19 cellular contexts compared by ENCODE assay signal in genomic region chr14:35247777-35248475, GRCh38.
DNase-seq lines count a peak whose midpoint lies in the region; ATAC-seq and TF ChIP-seq lines count a peak whose summit lies in the region.
"Had no signal": no experiment of that assay in that cellular context is flagged by ENCODE, and none has a peak within 500 bp of the region (broad histone marks: within the 10 kb centered on the region; RNA-seq: fewer than 3 reads in every experiment).

No MANE protein-coding gene starts in this region.

- H3F3A ChIP-seq in MM.1S (ENCODE audit: insufficient read depth, low read length): 0 out of 2 replicates have a peak, but pooled peaks cover 9% of the 10 kb centered on the region

- no peaks in the 10 kb centered on the region for H3K27me3 ChIP-seq in MM.1S (replicated peaks; ENCODE audit: insufficient read depth, low read length)
- H3K27me3 ChIP-seq: upper lobe of left lung had no signal

- no peak overlapping the region for H3K4me2 ChIP-seq in MM.1S (ENCODE audit: low read depth, low read length)
- H3K4me2 ChIP-seq: GM23338, PC-9 had no signal

- H3K36me3 ChIP-seq in MM.1S (replicated peaks; ENCODE audit: insufficient read depth, low read length): no peaks in the 10 kb centered on the region
- H3K36me3 ChIP-seq: upper lobe of left lung had no signal

- 0 out of 2 replicates have a peak, but pooled peaks cover 6% of the 10 kb centered on the region for H3K4me1 ChIP-seq in MM.1S (ENCODE audit: low read length)

- H3K9me2 ChIP-seq in MM.1S (replicated peaks; ENCODE audit: insufficient read depth, low read length): no peaks in the 10 kb centered on the region

- no peak for TF ChIP-seq CTCF in MM.1S (IDR thresholded peaks at IDR 0.05; ENCODE audit: low read length)

- H3K27me3 Mint-ChIP-seq in activated T-cell treated with anti-CD3 and anti-CD28 coated beads, Interleukin-2, amount 50 U/mL, for 24 hours: no peaks in the 10 kb centered on the region
- H3K27me3 Mint-ChIP-seq: CD4-positive, CD25-positive, alpha-beta regulatory T cell had no signal

- peak overlapping the region; percentile 2 for H3K27ac Mint-ChIP-seq in activated T-cell treated with anti-CD3 and anti-CD28 coated beads, Interleukin-2, amount 50 U/mL, for 24 hours
- H3K27ac Mint-ChIP-seq in stimulated activated effector memory CD8-positive, alpha-beta T cell treated with anti-CD3 and anti-CD28 coated beads, Interleukin-12 subunit alpha, Interleukin-12 subunit beta, amount 100 ng/mL, for 72 hours: peak overlapping the region; percentile 13
- H3K27ac Mint-ChIP-seq: GM23338 had no signal

- no peaks in the 10 kb centered on the region for H4K20me1 ChIP-seq in MM.1S (ENCODE audit: insufficient read depth, low read length)

- no peak for DNase-seq in activated T-cell treated with anti-CD3 and anti-CD28 coated beads, Interleukin-2, amount 50 U/mL, for 24 hours
- DNase-seq in activated T-cell treated with anti-CD3 and anti-CD28 coated beads for 4 hours: no peak
- DNase-seq in MM.1S: no peak
- DNase-seq in iris pigment epithelial cell (ENCODE audit: low read depth): peak; percentile 30
- DNase-seq in stimulated activated effector memory CD8-positive, alpha-beta T cell treated with anti-CD3 and anti-CD28 coated beads, Interleukin-12 subunit alpha, Interleukin-12 subunit beta, amount 100 ng/mL, for 72 hours (ENCODE audit: low spot score in 2 of 2): no peak
- DNase-seq in activated gamma-delta T cell treated with Interleukin-2 at 50 U/mL for 16 hours: no peak
- DNase-seq in D341Med (ENCODE audit: low spot score): no peak
- DNase-seq in HEK293T (ENCODE audit: extremely low spot score): no peak
- DNase-seq: activated CD4-positive, alpha-beta T cell treated with anti-CD3 and anti-CD28 coated beads, Interleukin-2, amount 50 U/mL, for 48 hours; activated T-cell treated with anti-CD3 and anti-CD28 coated beads, Interleukin-2, amount 50 U/mL, for 72 hours; amygdala; CD4-positive, CD25-positive, alpha-beta regulatory T cell; cerebellar nuclear complex; NCI-H2081 treated with DMSO at 0.1 percent for 48 hours; NCI-H526 treated with DMSO at 0.1 percent for 48 hours; PC-9; stimulated activated naive CD8-positive, alpha-beta T cell treated with anti-CD3 and anti-CD28 coated beads, Interleukin-15, Interleukin-2, amounts not matched to agents 100 U/mL and 50 U/mL, for 24 hours; upper lobe of left lung had no signal

- 0 out of 2 replicates have a peak overlapping the region, but pooled peaks have one; percentile 10 for H3K27ac ChIP-seq in MM.1S (ENCODE audit: low read length)
- H3K27ac ChIP-seq: PC-9 had no signal

- no peaks in the 10 kb centered on the region for H3K79me2 ChIP-seq in MM.1S (ENCODE audit: low read length)

- no peaks in the 10 kb centered on the region for H3K9me3 ChIP-seq in MM.1S (replicated peaks; ENCODE audit: insufficient read depth, low read length)
- H3K9me3 ChIP-seq: upper lobe of left lung had no signal

- no peaks in the 10 kb centered on the region for H3K9me3 Mint-ChIP-seq in activated T-cell treated with anti-CD3 and anti-CD28 coated beads, Interleukin-2, amount 50 U/mL, for 24 hours
- H3K9me3 Mint-ChIP-seq in stimulated activated effector memory CD8-positive, alpha-beta T cell treated with anti-CD3 and anti-CD28 coated beads, Interleukin-12 subunit alpha, Interleukin-12 subunit beta, amount 100 ng/mL, for 72 hours: no peaks in the 10 kb centered on the region
- H3K9me3 Mint-ChIP-seq: activated T-cell treated with anti-CD3 and anti-CD28 coated beads, Interleukin-2, amount 50 U/mL, for 72 hours; CD4-positive, CD25-positive, alpha-beta regulatory T cell; GM23338 had no signal

- POLR2A ChIA-PET in HEK293T (lab: Yijun Ruan, JAX): no interaction called here

- no peak overlapping the region for H2AFZ ChIP-seq in MM.1S (ENCODE audit: low read length)
- H2AFZ ChIP-seq: GM23338, PC-9 had no signal

- no peak overlapping the region for H3K4me3 Mint-ChIP-seq in activated T-cell treated with anti-CD3 and anti-CD28 coated beads, Interleukin-2, amount 50 U/mL, for 24 hours
- no peak overlapping the region for H3K4me3 Mint-ChIP-seq in stimulated activated effector memory CD8-positive, alpha-beta T cell treated with anti-CD3 and anti-CD28 coated beads, Interleukin-12 subunit alpha, Interleukin-12 subunit beta, amount 100 ng/mL, for 72 hours
- H3K4me3 Mint-ChIP-seq: activated T-cell treated with anti-CD3 and anti-CD28 coated beads, Interleukin-2, amount 50 U/mL, for 72 hours; CD4-positive, CD25-positive, alpha-beta regulatory T cell; GM23338 had no signal

- H3K9ac ChIP-seq in MM.1S (ENCODE audit: low read length): no peak overlapping the region

- no peak overlapping the region for H3K4me3 ChIP-seq in MM.1S (ENCODE audit: low read length)
- H3K4me3 ChIP-seq: GM23338, PC-9, upper lobe of left lung had no signal

- CTCF ChIA-PET in HEK293T (lab: Yijun Ruan, JAX): no interaction called here

- peaks cover 19% of the 10 kb centered on the region for H3K4me1 Mint-ChIP-seq in activated T-cell treated with anti-CD3 and anti-CD28 coated beads, Interleukin-2, amount 50 U/mL, for 24 hours (ENCODE audit: low read depth)
- H3K4me1 Mint-ChIP-seq in stimulated activated effector memory CD8-positive, alpha-beta T cell treated with anti-CD3 and anti-CD28 coated beads, Interleukin-12 subunit alpha, Interleukin-12 subunit beta, amount 100 ng/mL, for 72 hours: peaks cover 23% of the 10 kb centered on the region

- peaks cover 14% of the 10 kb centered on the region for H3K36me3 Mint-ChIP-seq in activated T-cell treated with anti-CD3 and anti-CD28 coated beads, Interleukin-2, amount 50 U/mL, for 24 hours (ENCODE audit: low read depth)
- H3K36me3 Mint-ChIP-seq in stimulated activated effector memory CD8-positive, alpha-beta T cell treated with anti-CD3 and anti-CD28 coated beads, Interleukin-12 subunit alpha, Interleukin-12 subunit beta, amount 100 ng/mL, for 72 hours: no peaks in the 10 kb centered on the region

- no peak for ATAC-seq in stimulated activated effector memory CD8-positive, alpha-beta T cell treated with anti-CD3 and anti-CD28 coated beads, Interleukin-12 subunit alpha, Interleukin-12 subunit beta, amount 100 ng/mL, for 72 hours
- ATAC-seq: activated T-cell treated with anti-CD3 and anti-CD28 coated beads, Interleukin-2, amount 50 U/mL, for 72 hours; GM23338; stimulated activated naive CD8-positive, alpha-beta T cell treated with anti-CD3 and anti-CD28 coated beads, Interleukin-15, Interleukin-2, amounts not matched to agents 100 U/mL and 50 U/mL, for 24 hours had no signal

TF ChIP-seq in HEK293T, 16 proteins besides CTCF, POLR2A, EP300 and RAD21:
- no peak for TF ChIP-seq BHLHE40 (IDR thresholded peaks at IDR 0.05; ENCODE audit: borderline replicate concordance)
- TF ChIP-seq NFRKB (IDR thresholded peaks at IDR 0.05): no peak
- TF ChIP-seq FOXM1 (IDR thresholded peaks at IDR 0.05; ENCODE audit: borderline replicate concordance): no peak
